Comparison of ENCODE assay signal across 8 cellular contexts in genomic region chr13:77026783-77027621, GRCh38. TPM values are rescaled to one million over a fixed set of nuclear protein-coding genes. Genes with fewer than 3 reads are reported as not detected.
A peak's percentile ranks its signal among the peaks of the same experiment; 100 is the strongest.
DNase-seq lines count a peak whose midpoint lies in the region; ATAC-seq and TF ChIP-seq lines count a peak whose summit lies in the region.

TSS of gene FBXL3 (minus strand) at chr13:77027159. CDS start at chr13:77021860, 5,299 bp downstream.

- H3K4me1 ChIP-seq in suprapubic skin, result peaks cover 40% of the 10 kb centered on the region

- no peaks in the 10 kb centered on the region; the same call in 1 of the 2 replicates for H3K36me3 ChIP-seq in GM06990 (ENCODE audit: control insufficient read depth, insufficient read depth, low read length)
- H3K36me3 ChIP-seq in suprapubic skin, result no peaks in the 10 kb centered on the region

- H3K27ac Mint-ChIP-seq in activated naive CD4-positive, alpha-beta T cell treated with anti-CD3 and anti-CD28 coated beads, Interleukin-2, amount 50 U/mL, for 24 hours, result peak within 1 kb of the TSS; percentile 97

- peak; percentile 88 for DNase-seq in GM06990 (ENCODE audit: extremely low read depth, insufficient read length)
- DNase-seq in HFF-Myc (ENCODE audit: extremely low read depth, low read depth), result peak; percentile 72
- peak; percentile 43 for DNase-seq in MV-4-11 (lab: John Stamatoyannopoulos, UW)
- peak; percentile 86 for DNase-seq in globus pallidus (ENCODE audit: low spot score)
- DNase-seq in occipital lobe (lab: John Stamatoyannopoulos, UW), result peak; percentile 82
- peak; percentile 87 for DNase-seq in suprapubic skin (ENCODE audit: low spot score in 2 of 2)

- H3K4me3 ChIP-seq in GM06990 (replicated peaks; ENCODE audit: low read depth, low read length), result peak within 1 kb of the TSS; percentile 85
- peak within 1 kb of the TSS; percentile 81 for H3K4me3 ChIP-seq in HFF-Myc (replicated peaks; ENCODE audit: low read depth, low read length)
- peak within 1 kb of the TSS; percentile 96 for H3K4me3 ChIP-seq in suprapubic skin

- H3K36me3 Mint-ChIP-seq in activated naive CD4-positive, alpha-beta T cell treated with anti-CD3 and anti-CD28 coated beads, Interleukin-2, amount 50 U/mL, for 24 hours, result peaks cover 2% of the 10 kb centered on the region

- TF ChIP-seq CTCF in GM06990 (IDR thresholded peaks at IDR 0.05; ENCODE audit: insufficient read depth, low read length, poor library complexity, severe bottlenecking) (no peak), HFF-Myc (IDR thresholded peaks at IDR 0.05; ENCODE audit: low read depth, low read length, missing control alignments) (no peak), suprapubic skin (IDR thresholded peaks at IDR 0.05) (no peak)

- H3K27me3 Mint-ChIP-seq in activated naive CD4-positive, alpha-beta T cell treated with anti-CD3 and anti-CD28 coated beads, Interleukin-2, amount 50 U/mL, for 24 hours, result no peaks in the 10 kb centered on the region

- peak within 1 kb of the TSS; percentile 98 for H3K4me3 Mint-ChIP-seq in activated naive CD4-positive, alpha-beta T cell treated with anti-CD3 and anti-CD28 coated beads, Interleukin-2, amount 50 U/mL, for 24 hours

- no peaks in the 10 kb centered on the region for H3K27me3 ChIP-seq in GM06990 (replicated peaks; ENCODE audit: control insufficient read depth, insufficient read depth, low read length)
- no peaks in the 10 kb centered on the region for H3K27me3 ChIP-seq in suprapubic skin

- peak; percentile 85 for ATAC-seq in SK-N-SH treated with all-trans-retinoic acid at 6 μM for 48 hours

- no peak for TF ChIP-seq EP300 in suprapubic skin (IDR thresholded peaks at IDR 0.05)

- peak within 1 kb of the TSS; percentile 100 for H3K27ac ChIP-seq in suprapubic skin

- no peaks in the 10 kb centered on the region for H3K9me3 ChIP-seq in suprapubic skin

- TF ChIP-seq POLR2A in suprapubic skin (IDR thresholded peaks at IDR 0.05), result peak; percentile 24 to 77

- under 1% methylated on average over 49 of the region's 83 CpGs for WGBS in suprapubic skin

- peaks cover 59% of the 10 kb centered on the region for H3K4me1 Mint-ChIP-seq in activated naive CD4-positive, alpha-beta T cell treated with anti-CD3 and anti-CD28 coated beads, Interleukin-2, amount 50 U/mL, for 24 hours

- no peaks in the 10 kb centered on the region for H3K9me3 Mint-ChIP-seq in activated naive CD4-positive, alpha-beta T cell treated with anti-CD3 and anti-CD28 coated beads, Interleukin-2, amount 50 U/mL, for 24 hours

TF ChIP-seq in SK-N-SH treated with all-trans-retinoic acid at 6 μM for 48 hours, 23 proteins besides CTCF, POLR2A, EP300 and RAD21:
- no peak for TF ChIP-seq ZNF565 (CRISPR knock-in tag; conservative IDR thresholded peaks at IDR 0.05; ENCODE audit: low read depth)
- TF ChIP-seq PATZ1 (CRISPR knock-in tag; IDR thresholded peaks at IDR 0.05; ENCODE audit: borderline replicate concordance), result no peak
- TF ChIP-seq SNAI2 (CRISPR knock-in tag; IDR thresholded peaks at IDR 0.05), result no peak
- TF ChIP-seq ZC3H10 (CRISPR knock-in tag; IDR thresholded peaks at IDR 0.05), result no peak

RNA-seq across cellular contexts. Expression of gene FBXL3, which starts in this region (rescaled TPM):
- 140 TPM for total RNA-seq in occipital lobe
- 10 to 100 TPM; 59.1 to 86.2 (median 69.1) TPM for total RNA-seq in suprapubic skin

Comparison
In these comparisons a context has a peak if more than half of its experiments do, and no peak if none do; other contexts are left out.
1. Peak in every context shown above with its lines: DNase-seq, ATAC-seq, H3K4me3 ChIP-seq and H3K27ac ChIP-seq.